6 cellular contexts compared by ENCODE assay signal in the genomic region with DNA sequence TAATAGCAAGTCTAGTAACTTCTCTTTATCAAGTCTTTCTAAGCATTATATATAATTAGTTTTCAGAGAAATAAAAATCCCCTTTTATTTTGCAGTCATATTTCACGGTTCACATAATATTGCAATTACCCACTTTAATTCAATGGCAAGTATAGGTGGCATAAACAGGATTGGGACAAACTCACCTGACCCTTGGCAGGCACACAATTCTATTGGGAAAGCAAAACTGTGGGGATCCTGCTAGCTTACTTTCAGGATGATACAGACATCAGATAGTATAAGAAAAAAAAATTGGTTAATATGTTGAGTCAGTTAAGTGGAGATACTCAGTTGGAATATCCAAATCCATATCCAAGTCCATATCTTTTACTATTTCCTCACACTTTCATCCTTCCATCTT.
"Had no signal": no experiment of that assay in that cellular context is flagged by ENCODE, and none has a peak within 500 bp of the region (broad histone marks: within the 10 kb centered on the region; RNA-seq: fewer than 3 reads in every experiment).

No MANE protein-coding gene starts in this region.

- ATAC-seq: GM23338 had no signal

- FAIRE-seq: H1, H54, HTR-8/SVneo had no signal

- DNase-seq: H9, HCEC 1CT had no signal

- H2AFZ ChIP-seq: GM23338 had no signal

- H3K4me3 ChIP-seq: GM23338 had no signal

- H3K4me2 ChIP-seq: GM23338 had no signal
